ENCODE assay signal across 8 cellular contexts in genomic region chr22:42959472-42960145, GRCh38. TPM values are rescaled to one million over a fixed set of nuclear protein-coding genes. Genes with fewer than 3 reads are reported as not detected.
DNase-seq lines count a peak whose midpoint lies in the region; ATAC-seq and TF ChIP-seq lines count a peak whose summit lies in the region.

No MANE protein-coding gene starts in this region.

- H3K27ac Mint-ChIP-seq in activated naive CD8-positive, alpha-beta T cell, result peak overlapping the region; percentile 52

- 36 to 48% (median 44%) methylated on average over 13 of the region's 13 CpGs for WGBS in spleen, 5 donors

- intact Hi-C loops in spleen (cut with DNase I; ENCODE audit: low total_unique reads), result no loop called here

- H3K27me3 ChIP-seq in iPS-18a (ENCODE audit: control insufficient read depth, insufficient read depth, low read length), result no peaks in the 10 kb centered on the region
- H3K27me3 ChIP-seq in spleen (replicated peaks in 1 of 7), result no peaks in the 10 kb centered on the region

- DNase-seq in A172 (ENCODE audit: low spot score) (peak; percentile 63), HT1080 (ENCODE audit: low read depth) (peak; percentile 84), spleen (no peak), Ammon's horn (ENCODE audit: low spot score) (no peak)

- no peak overlapping the region for H3K9ac ChIP-seq in iPS-18a (ENCODE audit: low read length)

- peaks cover 5% of the 10 kb centered on the region for H3K36me3 Mint-ChIP-seq in activated naive CD8-positive, alpha-beta T cell

- peaks cover 59% of the 10 kb centered on the region for H3K4me1 Mint-ChIP-seq in activated naive CD8-positive, alpha-beta T cell (ENCODE audit: low read depth)

- peak overlapping the region; percentile 11 for H3K4me3 Mint-ChIP-seq in activated naive CD8-positive, alpha-beta T cell

- H3K4me1 ChIP-seq in iPS-18a (ENCODE audit: control insufficient read depth, low read depth, low read length) (peaks cover 21% of the 10 kb centered on the region), spleen (peaks cover 14 to 88% (median 48%) of the 10 kb centered on the region in 6 donors)

- ATAC-seq in HG02884 (IDR thresholded peaks at IDR 0.05; ENCODE audit: unreplicated experiment), result no peak
- ATAC-seq in HG02610 (IDR thresholded peaks at IDR 0.05; ENCODE audit: unreplicated experiment), result no peak

- H3K4me3 ChIP-seq in iPS-18a (ENCODE audit: low read length), result no peak overlapping the region
- peak overlapping the region in 4 of 8 donors; percentile 6 to 38 (median 20) for H3K4me3 ChIP-seq in spleen

- no peaks in the 10 kb centered on the region for H3K27me3 Mint-ChIP-seq in activated naive CD8-positive, alpha-beta T cell

- H3K36me3 ChIP-seq in iPS-18a (ENCODE audit: control insufficient read depth, low read depth, low read length) (no peaks in the 10 kb centered on the region), spleen (peaks cover 0 to 18% (median 0%) of the 10 kb centered on the region in 6 donors)

- no peak for TF ChIP-seq POLR2A in spleen (IDR thresholded peaks at IDR 0.05)

- H3K9me3 ChIP-seq in iPS-18a (ENCODE audit: control insufficient read depth, low read depth, low read length) (no peaks in the 10 kb centered on the region), spleen (no peaks in the 10 kb centered on the region)

- no peaks in the 10 kb centered on the region for H3K9me3 Mint-ChIP-seq in activated naive CD8-positive, alpha-beta T cell (ENCODE audit: low read depth)

- peak overlapping the region; percentile 41 for H3K27ac ChIP-seq in iPS-18a (ENCODE audit: low read length)
- H3K27ac ChIP-seq in spleen, result peak overlapping the region in 6 of 8 donors; percentile 22 to 78 (median 60)

- no peak for TF ChIP-seq CTCF in spleen (IDR thresholded peaks at IDR 0.05 in 8 of 11, conservative IDR thresholded peaks at IDR 0.05 in 3 of 11)

RNA-seq across cellular contexts. Expression of gene PACSIN2, which starts 55.3 kb away (rescaled TPM):
- total RNA-seq in A172 (2014; rRNA removed; shearing (Covaris generic)), result 31.4 and 35.9 TPM in 2 replicates
- 47.9 and 53.9 TPM in 2 replicates for total RNA-seq in HT1080 (2014; rRNA removed; shearing (Covaris generic))
- 64.3 and 71.1 TPM in 2 replicates for polyA plus RNA-seq in HT1080 (2015; cell fraction: cytosol; rRNA removed)
- polyA plus RNA-seq in HT1080 (2015; cell fraction: nucleus; rRNA removed), result 111 and 115 TPM in 2 replicates
- 10 to 100 TPM; 48.0 to 98.1 (median 78.2) TPM for total RNA-seq in spleen
- polyA plus RNA-seq in spleen, result 10 to 100 TPM; 24.2 to 38.0 (median 25.1) TPM

Comparison
In these comparisons a context has a peak if more than half of its experiments do, and no peak if none do; other contexts are left out.
1. DNase-seq: peak in A172 (single experiment) and HT1080 (single experiment); none in spleen (single experiment) and Ammon's horn (single experiment).